In genomic region chr5:170302729-170303501, GRCh38 we compare ENCODE assay signal across 9 cellular contexts. TPM values are rescaled to one million over a fixed set of nuclear protein-coding genes. Genes with fewer than 3 reads are reported as not detected.
DNase-seq lines count a peak whose midpoint lies in the region; ATAC-seq and TF ChIP-seq lines count a peak whose summit lies in the region.
"Had no signal": no experiment of that assay in that cellular context is flagged by ENCODE, and none has a peak within 500 bp of the region (broad histone marks: within the 10 kb centered on the region; RNA-seq: fewer than 3 reads in every experiment).

No MANE protein-coding gene starts in this region.

- H3K9me3 Mint-ChIP-seq in activated CD4-positive, alpha-beta T cell treated with anti-CD3 and anti-CD28 coated beads for 36 hours (ENCODE audit: low read depth), result no peaks in the 10 kb centered on the region
- no peaks in the 10 kb centered on the region for H3K9me3 Mint-ChIP-seq in endodermal cell

- DNase-seq in NK-92 treated with Interleukin-12 subunit alpha and Interleukin-12 subunit beta, amount 100 ng/mL, for 24 hours (lab: John Stamatoyannopoulos, UW), result peak; percentile 58
- no peak for DNase-seq in NK-92 (lab: John Stamatoyannopoulos, UW; ENCODE audit: unreplicated experiment)
- DNase-seq in activated CD4-positive, alpha-beta T cell treated with anti-CD3 and anti-CD28 coated beads for 36 hours, result peak; percentile 75
- no peak for DNase-seq in endodermal cell
- DNase-seq in stimulated activated CD4-positive, alpha-beta T cell treated with anti-CD3 and anti-CD28 coated beads, Interleukin-2, amount 100 ng/mL, for 4 hours (ENCODE audit: low read depth), result peak; percentile 69
- no peak for DNase-seq in cerebellar nuclear complex (lab: John Stamatoyannopoulos, UW)
- DNase-seq in NCI-H1092 (lab: John Stamatoyannopoulos, UW), result no peak

- intact Hi-C loops in activated CD4-positive, alpha-beta T cell treated with anti-CD3 and anti-CD28 coated beads for 36 hours (cut with DNase I, micrococcal nuclease), result loop anchor here (1.0 to 5.0 kb wide), 4 partner anchors 9 to 36 kb away; no protein-coding TSS in a partner anchor

- H3K9ac ChIP-seq in endodermal cell (ENCODE audit: extremely low read depth, low read length, poor library complexity, severe bottlenecking), result no peak overlapping the region

- peak overlapping the region; percentile 70 for H3K4me3 Mint-ChIP-seq in activated CD4-positive, alpha-beta T cell treated with anti-CD3 and anti-CD28 coated beads for 36 hours
- no peak overlapping the region for H3K4me3 Mint-ChIP-seq in endodermal cell

- peaks cover 2% of the 10 kb centered on the region for H3K36me3 Mint-ChIP-seq in activated CD4-positive, alpha-beta T cell treated with anti-CD3 and anti-CD28 coated beads for 36 hours (ENCODE audit: low read depth)
- no peaks in the 10 kb centered on the region for H3K36me3 Mint-ChIP-seq in endodermal cell (ENCODE audit: low read depth)

- TF ChIP-seq CTCF in endodermal cell (conservative IDR thresholded peaks at IDR 0.05), result peak; percentile 36

- peaks cover 3% of the 10 kb centered on the region for H3K4me1 ChIP-seq in endodermal cell (ENCODE audit: control insufficient read depth, insufficient read depth, low read length)

- 82 to 88% methylated on average over 9 to 17 of the region's 17 CpGs for WGBS in endodermal cell (ENCODE audit: insufficient coverage in 1 of 2, insufficient read length in 1 of 2), 2 experiments

- H3K4me3 ChIP-seq in endodermal cell (ENCODE audit: low read length), result no peak overlapping the region

- POLR2A ChIA-PET in activated CD4-positive, alpha-beta T cell treated with anti-CD3 and anti-CD28 coated beads for 36 hours (lab: Charles Lee), result interaction anchor here (0.8 to 1.3 kb wide), 3 partner anchors 10 to 29 kb away, joined by 4 to 7 read pairs (median 5); no protein-coding TSS in a partner anchor

- CTCF ChIA-PET in activated CD4-positive, alpha-beta T cell treated with anti-CD3 and anti-CD28 coated beads for 36 hours (lab: Charles Lee), result interaction anchor here (0.6 to 2.5 kb wide), 16 partner anchors 10 to 77 kb away, joined by 3 to 16 read pairs (median 5); no protein-coding TSS in a partner anchor

- H3K27me3 Mint-ChIP-seq in activated CD4-positive, alpha-beta T cell treated with anti-CD3 and anti-CD28 coated beads for 36 hours, result no peaks in the 10 kb centered on the region
- H3K27me3 Mint-ChIP-seq in endodermal cell (ENCODE audit: insufficient read depth), result peaks cover 9% of the 10 kb centered on the region

- no peak overlapping the region for H3K27ac ChIP-seq in endodermal cell (ENCODE audit: low read depth, low read length)
- H3K27ac ChIP-seq: 22Rv1 had no signal

- peak overlapping the region; percentile 92 for H3K27ac Mint-ChIP-seq in activated CD4-positive, alpha-beta T cell treated with anti-CD3 and anti-CD28 coated beads for 36 hours
- no peak overlapping the region for H3K27ac Mint-ChIP-seq in endodermal cell

- peak; percentile 88 for ATAC-seq in HG03460 (IDR thresholded peaks at IDR 0.05; ENCODE audit: unreplicated experiment)
- ATAC-seq in activated CD4-positive, alpha-beta T cell treated with anti-CD3 and anti-CD28 coated beads for 36 hours, result peak; percentile 87

- no peaks in the 10 kb centered on the region for H3K36me3 ChIP-seq in endodermal cell (ENCODE audit: control insufficient read depth, insufficient read depth, low read length)

- peaks cover 2% of the 10 kb centered on the region for H3K27me3 ChIP-seq in endodermal cell (ENCODE audit: control insufficient read depth, insufficient read depth, low read length, poor library complexity, severe bottlenecking)

- peaks cover 90% of the 10 kb centered on the region for H3K4me1 Mint-ChIP-seq in activated CD4-positive, alpha-beta T cell treated with anti-CD3 and anti-CD28 coated beads for 36 hours
- H3K4me1 Mint-ChIP-seq in endodermal cell, result peaks cover 15% of the 10 kb centered on the region

- no peaks in the 10 kb centered on the region for H3K9me3 ChIP-seq in endodermal cell (ENCODE audit: control insufficient read depth, low read length)

RNA-seq across cellular contexts. Expression of gene LCP2, which starts 5.3 kb away (rescaled TPM):
- 100 to 1,000 TPM; 173 to 232 TPM for total RNA-seq in activated CD4-positive, alpha-beta T cell treated with anti-CD3 and anti-CD28 coated beads for 36 hours
- total RNA-seq in endodermal cell, result under 1 TPM in 1 of 2 donors, not detected in 1; 0.11 TPM
- polyA plus RNA-seq in endodermal cell (2013, experiment 1 of 2), result not detected
- not detected for polyA plus RNA-seq in endodermal cell (2013, experiment 2 of 2)

Comparison
In these comparisons a context has a peak if more than half of its experiments do, and no peak if none do; other contexts are left out.
1. DNase-seq: peak in NK-92 treated with Interleukin-12 subunit alpha and Interleukin-12 subunit beta, amount 100 ng/mL, for 24 hours (single experiment), activated CD4-positive, alpha-beta T cell treated with anti-CD3 and anti-CD28 coated beads for 36 hours (single experiment) and stimulated activated CD4-positive, alpha-beta T cell treated with anti-CD3 and anti-CD28 coated beads, Interleukin-2, amount 100 ng/mL, for 4 hours (single experiment); none in NK-92 (single experiment), endodermal cell (single experiment), cerebellar nuclear complex (0 of 2) and NCI-H1092 (single experiment).
2. RNA of gene LCP2, which starts 5.3 kb away (total RNA-seq): 173 to 232 TPM in activated CD4-positive, alpha-beta T cell treated with anti-CD3 and anti-CD28 coated beads for 36 hours; 0.11 TPM in endodermal cell; every median in the first group is over 100 times any median in the second.